Comparison of ENCODE assay signal across 1 cellular context in genomic region chr4:94913316-94913715, GRCh38.
TF ChIP-seq lines count a peak whose summit lies in the region.

No MANE protein-coding gene starts in this region.

TF ChIP-seq in HepG2, 621 proteins besides CTCF, POLR2A, EP300 and RAD21 (continued from another document):
- TF ChIP-seq ZNF17 (CRISPR knock-in tag; IDR thresholded peaks at IDR 0.05) (no peak), RFX1 (IDR thresholded peaks at IDR 0.05) (no peak)
